Comparison of ENCODE assay signal across 11 cellular contexts in genomic region chr11:69011624-69012091, GRCh38. TPM values are rescaled to one million over a fixed set of nuclear protein-coding genes. Genes with fewer than 3 reads are reported as not detected.
DNase-seq lines count a peak whose midpoint lies in the region; ATAC-seq and TF ChIP-seq lines count a peak whose summit lies in the region.
"Had no signal": no experiment of that assay in that cellular context is flagged by ENCODE, and none has a peak within 500 bp of the region (broad histone marks: within the 10 kb centered on the region; RNA-seq: fewer than 3 reads in every experiment).

No MANE protein-coding gene starts in this region.

- peak overlapping the region; percentile 89; the same call in 1 of the 2 replicates for H3K4me2 ChIP-seq in GM23338

- TF ChIP-seq CTCF in GM23338 (conservative IDR thresholded peaks at IDR 0.05; ENCODE audit: low read depth in 2 of 2), result no peak
- TF ChIP-seq CTCF in astrocyte of the spinal cord (IDR thresholded peaks at IDR 0.05; ENCODE audit: low read depth, low read length), result no peak
- TF ChIP-seq CTCF in left lung (IDR thresholded peaks at IDR 0.05), result no peak
- no peak for TF ChIP-seq CTCF in spleen (IDR thresholded peaks at IDR 0.05 in 8 of 11, conservative IDR thresholded peaks at IDR 0.05 in 3 of 11)
- TF ChIP-seq CTCF in adrenal gland (IDR thresholded peaks at IDR 0.05), result no peak

- intact Hi-C loops in left lung (cut with DNase I) (no loop called here), spleen (cut with DNase I; ENCODE audit: low total_unique reads) (no loop called here), adrenal gland (cut with DNase I) (no loop called here)

- ATAC-seq in GM23338 (no peak), left lung (no peak), HG03520 (IDR thresholded peaks at IDR 0.05; ENCODE audit: unreplicated experiment) (no peak)

- H3K27ac Mint-ChIP-seq in GM23338, result no peak overlapping the region
- H3K27ac Mint-ChIP-seq: CD8-positive, alpha-beta memory T cell had no signal

- peaks cover 37% of the 10 kb centered on the region for H3K4me1 ChIP-seq in GM23338 (ENCODE audit: insufficient read depth)
- peaks cover 10 to 44% of the 10 kb centered on the region in 2 donors for H3K4me1 ChIP-seq in left lung
- peaks cover 0 to 82% (median 39%) of the 10 kb centered on the region in 6 donors for H3K4me1 ChIP-seq in spleen
- no peaks in the 10 kb centered on the region for H3K4me1 ChIP-seq in adrenal gland (replicated peaks in 1 of 2)

- peak overlapping the region; percentile 73 for H3K4me3 Mint-ChIP-seq in GM23338
- H3K4me3 Mint-ChIP-seq: CD8-positive, alpha-beta memory T cell had no signal

- 70 to 83% (median 76%) methylated on average over 7 to 9 of the region's 9 CpGs for WGBS in spleen, 5 donors
- WGBS in adrenal gland, 4 donors, result 57 to 77% (median 67%) methylated on average over 4 to 9 of the region's 9 CpGs

- DNase-seq in GM23338 (ENCODE audit: low spot score) (no peak), astrocyte of the spinal cord (ENCODE audit: low read depth, low spot score) (no peak), left lung (peak in 1 of 2 donors; percentile 41), spleen (peak; percentile 54), NCI-H2227 treated with DMSO at 0.1 percent for 48 hours (lab: John Stamatoyannopoulos, UW) (no peak), activated T-cell treated with anti-CD3 and anti-CD28 coated beads for 4 hours (no peak), adrenal gland (no peak)
- DNase-seq: NCI-H1694 had no signal

- H4K20me1 ChIP-seq in GM23338 (replicated peaks; ENCODE audit: insufficient read depth), result no peaks in the 10 kb centered on the region

- peak overlapping the region; percentile 59; the same call in 1 of the 2 replicates for H2AFZ ChIP-seq in GM23338

- TF ChIP-seq POLR2A in spleen (IDR thresholded peaks at IDR 0.05), result no peak
- TF ChIP-seq POLR2A in adrenal gland (IDR thresholded peaks at IDR 0.05), result no peak

- H3K9me3 ChIP-seq in left lung (no peaks in the 10 kb centered on the region), spleen (no peaks in the 10 kb centered on the region), adrenal gland (replicated peaks in 1 of 3) (no peaks in the 10 kb centered on the region)
- H3K9me3 ChIP-seq: body of pancreas had no signal

- H3K79me2 ChIP-seq in GM23338 (replicated peaks; ENCODE audit: insufficient read depth), result no peaks in the 10 kb centered on the region

- no peaks in the 10 kb centered on the region for H3F3A ChIP-seq in GM23338 (replicated peaks; ENCODE audit: low read depth)

- peaks cover 29% of the 10 kb centered on the region for H3K27me3 Mint-ChIP-seq in GM23338 (ENCODE audit: insufficient read depth, low read depth, poor library complexity)

- H3K9me3 Mint-ChIP-seq in GM23338, result peaks cover under 1% of the 10 kb centered on the region; the same call in 1 of the 3 replicates
- H3K9me3 Mint-ChIP-seq: CD8-positive, alpha-beta memory T cell had no signal

- H3K27me3 ChIP-seq in GM23338 (ENCODE audit: insufficient read depth) (no peaks in the 10 kb centered on the region; the same call in 1 of the 2 replicates), left lung (peaks cover 14 to 88% of the 10 kb centered on the region in 2 donors), spleen (replicated peaks in 1 of 7) (peaks cover 0 to 69% (median 51%) of the 10 kb centered on the region in 7 donors), adrenal gland (peaks cover 16% of the 10 kb centered on the region)

- H3K36me3 Mint-ChIP-seq in GM23338 (ENCODE audit: low read depth), result no peaks in the 10 kb centered on the region; the same call in 2 of the 3 replicates
- H3K36me3 Mint-ChIP-seq: CD8-positive, alpha-beta memory T cell had no signal

- H3K9me2 ChIP-seq in GM23338 (ENCODE audit: insufficient read depth), result no peaks in the 10 kb centered on the region

- H3K27ac ChIP-seq in GM23338 (ENCODE audit: low read depth) (no peak overlapping the region), left lung (peak overlapping the region in 1 of 2 donors; percentile 72), spleen (peak overlapping the region in 6 of 8 donors; percentile 69 to 82 (median 77)), adrenal gland (peak overlapping the region in 2 of 5 donors; percentile 60 to 89)

- H3K4me1 Mint-ChIP-seq in GM23338, result peaks cover 32% of the 10 kb centered on the region

- in situ Hi-C loops in astrocyte of the spinal cord (cut with HindIII; ENCODE audit: low sequenced_read_pairs), result no loop called here

- H3K4me3 ChIP-seq in GM23338 (peak overlapping the region; percentile 43), astrocyte of the spinal cord (ENCODE audit: low read depth, low read length) (peak overlapping the region; percentile 21), left lung (peak overlapping the region; percentile 32 to 44), spleen (peak overlapping the region in 7 of 8 donors; percentile 20 to 63 (median 35)), adrenal gland (peak overlapping the region in 1 of 4 donors; percentile 39)
- H3K4me3 ChIP-seq: body of pancreas had no signal

- H3K36me3 ChIP-seq in GM23338 (ENCODE audit: insufficient read depth), result no peaks in the 10 kb centered on the region
- H3K36me3 ChIP-seq in left lung, result no peaks in the 10 kb centered on the region
- H3K36me3 ChIP-seq in spleen, result no peaks in the 10 kb centered on the region
- H3K36me3 ChIP-seq in adrenal gland (replicated peaks in 1 of 2), result no peaks in the 10 kb centered on the region

TF ChIP-seq in GM23338, 12 proteins besides CTCF, POLR2A, EP300 and RAD21 (continues in another document):
- TF ChIP-seq JUNB (IDR thresholded peaks at IDR 0.05; ENCODE audit: unreplicated experiment), result no peak
- TF ChIP-seq POLR2AphosphoS5 (IDR thresholded peaks at IDR 0.05; ENCODE audit: low read depth), result no peak
- TF ChIP-seq, protein P1, sequence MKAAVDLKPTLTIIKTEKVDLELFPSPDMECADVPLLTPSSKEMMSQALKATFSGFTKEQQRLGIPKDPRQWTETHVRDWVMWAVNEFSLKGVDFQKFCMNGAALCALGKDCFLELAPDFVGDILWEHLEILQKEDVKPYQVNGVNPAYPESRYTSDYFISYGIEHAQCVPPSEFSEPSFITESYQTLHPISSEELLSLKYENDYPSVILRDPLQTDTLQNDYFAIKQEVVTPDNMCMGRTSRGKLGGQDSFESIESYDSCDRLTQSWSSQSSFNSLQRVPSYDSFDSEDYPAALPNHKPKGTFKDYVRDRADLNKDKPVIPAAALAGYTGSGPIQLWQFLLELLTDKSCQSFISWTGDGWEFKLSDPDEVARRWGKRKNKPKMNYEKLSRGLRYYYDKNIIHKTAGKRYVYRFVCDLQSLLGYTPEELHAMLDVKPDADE (IDR thresholded peaks at IDR 0.05), result no peak
- TF ChIP-seq NANOG (IDR thresholded peaks at IDR 0.05; ENCODE audit: borderline replicate concordance), result no peak
- TF ChIP-seq CREB1 (CRISPR knock-in tag; IDR thresholded peaks at IDR 0.05; ENCODE audit: low read depth), result no peak

RNA-seq across cellular contexts. Expression of gene MRGPRF, which starts 1.4 kb away (rescaled TPM):
- 9.0 and 10.8 TPM in 2 replicates for total RNA-seq in GM23338 (2014; rRNA removed; shearing (Covaris generic))
- polyA plus RNA-seq in GM23338 (2016; fragmentation: Nextera tagmentation; extraction: Ambion mirVana) (2.7 and 3.3 TPM in 2 replicates), spleen (1 to 10 TPM; 2.2 to 7.9 (median 5.0) TPM), adrenal gland (10 to 100 TPM in 1 of 3 donors, 1 to 10 TPM in 1, under 1 TPM in 1; 0.71 to 11.5 (median 5.1) TPM)
- total RNA-seq in left lung (10 to 100 TPM; 12.6 to 22.6 TPM), spleen (10 to 100 TPM in 5 of 7 donors, 1 to 10 TPM in 2; 7.2 to 21.2 (median 11.7) TPM), adrenal gland (10 to 100 TPM in 1 of 8 donors, 1 to 10 TPM in 7; 2.3 to 14.6 (median 5.0) TPM)
- total RNA-seq: CD8-positive, alpha-beta memory T cell had no signal
- polyA plus RNA-seq: CD8-positive, alpha-beta memory T cell had no signal

RNA-seq across cellular contexts. Expression of gene MRGPRD, which starts 30.9 kb away (rescaled TPM):
- not detected in 2 replicates for total RNA-seq in GM23338 (2014; rRNA removed; shearing (Covaris generic))
- not detected in 2 replicates for polyA plus RNA-seq in GM23338 (2016; fragmentation: Nextera tagmentation; extraction: Ambion mirVana)
- not detected for total RNA-seq in left lung
- total RNA-seq in spleen, result not detected
- polyA plus RNA-seq in spleen, result not detected
- total RNA-seq in adrenal gland, result not detected
- not detected for polyA plus RNA-seq in adrenal gland
- total RNA-seq: body of pancreas; CD8-positive, alpha-beta memory T cell had no signal
- polyA plus RNA-seq: CD8-positive, alpha-beta memory T cell had no signal

RNA-seq across cellular contexts. Expression of gene TPCN2, which starts 37.1 kb away (rescaled TPM):
- total RNA-seq in GM23338 (2014; rRNA removed; shearing (Covaris generic)), result 14.7 and 15.1 TPM in 2 replicates
- polyA plus RNA-seq in GM23338 (2016; fragmentation: Nextera tagmentation; extraction: Ambion mirVana), result 5.8 and 6.5 TPM in 2 replicates
- 10 to 100 TPM; 14.7 to 22.0 TPM for total RNA-seq in left lung
- 10 to 100 TPM; 12.4 to 30.4 (median 27.0) TPM for total RNA-seq in spleen
- polyA plus RNA-seq in spleen, result 10 to 100 TPM in 1 of 3 donors, 1 to 10 TPM in 2; 3.6 to 12.2 (median 8.5) TPM
- 10 to 100 TPM in 5 of 8 donors, 1 to 10 TPM in 3; 6.8 to 17.6 (median 10.4) TPM for total RNA-seq in adrenal gland
- 10 to 100 TPM in 2 of 3 donors, 1 to 10 TPM in 1; 3.1 to 21.6 (median 13.6) TPM for polyA plus RNA-seq in adrenal gland
